Comparison of ENCODE assay signal across 1 cellular context in the genomic region with DNA sequence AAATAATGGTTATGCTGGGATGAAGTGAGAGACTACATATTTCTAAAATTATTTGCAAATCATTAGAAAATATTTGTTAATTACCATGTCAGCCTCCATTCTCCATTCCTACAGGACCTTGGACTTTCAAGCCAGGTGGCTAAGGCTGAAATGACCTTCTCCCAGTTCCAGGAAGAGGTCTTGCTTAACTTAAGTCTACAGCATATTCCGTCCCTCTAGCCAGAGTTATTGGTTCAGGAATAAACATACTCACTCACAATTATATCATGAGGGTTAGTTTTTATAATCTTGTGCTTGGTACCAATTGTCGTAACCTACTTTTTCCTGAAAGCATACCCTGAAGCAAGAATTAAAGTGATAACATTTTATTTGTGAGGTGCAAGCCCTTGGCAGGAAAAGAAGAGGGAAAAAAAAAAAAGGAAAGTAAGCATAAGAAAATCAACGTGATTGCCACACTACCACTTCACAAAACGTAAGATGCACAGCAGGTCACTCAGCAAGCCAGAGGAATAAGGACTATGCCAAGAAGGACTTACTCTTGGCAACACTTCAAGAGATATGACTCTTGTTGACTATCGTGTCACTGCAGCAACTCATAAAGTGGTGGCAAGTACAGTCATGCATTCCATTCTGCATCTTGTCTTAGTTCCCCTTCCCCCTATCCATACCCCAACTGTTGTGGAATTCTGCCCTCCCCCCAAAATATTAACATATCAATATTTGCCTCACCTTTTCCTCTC.
TF ChIP-seq lines count a peak whose summit lies in the region.

No MANE protein-coding gene starts in this region.

TF ChIP-seq in H1, 55 proteins besides CTCF, POLR2A, EP300 and RAD21:
- no peak for TF ChIP-seq CHD2 (IDR thresholded peaks at IDR 0.05; ENCODE audit: low read length)
- no peak for TF ChIP-seq EZH2 (IDR thresholded peaks at IDR 0.05; ENCODE audit: low read depth, low read length, severe bottlenecking)
- no peak for TF ChIP-seq RNF2 (IDR thresholded peaks at IDR 0.05; ENCODE audit: borderline replicate concordance, low read depth, low read length, missing control alignments, poor library complexity, severe bottlenecking)
- TF ChIP-seq TAF1 (IDR thresholded peaks at IDR 0.05; ENCODE audit: low read depth, low read length) = no peak
- TF ChIP-seq, protein P1, sequence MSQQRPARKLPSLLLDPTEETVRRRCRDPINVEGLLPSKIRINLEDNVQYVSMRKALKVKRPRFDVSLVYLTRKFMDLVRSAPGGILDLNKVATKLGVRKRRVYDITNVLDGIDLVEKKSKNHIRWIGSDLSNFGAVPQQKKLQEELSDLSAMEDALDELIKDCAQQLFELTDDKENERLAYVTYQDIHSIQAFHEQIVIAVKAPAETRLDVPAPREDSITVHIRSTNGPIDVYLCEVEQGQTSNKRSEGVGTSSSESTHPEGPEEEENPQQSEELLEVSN (IDR thresholded peaks at IDR 0.05) = no peak
- no peak for TF ChIP-seq SIX5 (IDR thresholded peaks at IDR 0.05; ENCODE audit: low read depth, low read length)
- no peak for TF ChIP-seq RFX5 (IDR thresholded peaks at IDR 0.05; ENCODE audit: borderline replicate concordance, low read depth, low read length)
- no peak for TF ChIP-seq USF2 (IDR thresholded peaks at IDR 0.05; ENCODE audit: low read length)
- no peak for TF ChIP-seq SUZ12 (IDR thresholded peaks at IDR 0.05; ENCODE audit: low read length)
- no peak for TF ChIP-seq CBX8 (IDR thresholded peaks at IDR 0.05; ENCODE audit: borderline replicate concordance, low read depth, low read length)
- no peak for TF ChIP-seq KDM5A (IDR thresholded peaks at IDR 0.05; ENCODE audit: low read length)
- no peak for TF ChIP-seq JUND (IDR thresholded peaks at IDR 0.05; ENCODE audit: low read length)
- no peak for TF ChIP-seq BACH1 (IDR thresholded peaks at IDR 0.05; ENCODE audit: low read length)
- no peak for TF ChIP-seq SP4 (IDR thresholded peaks at IDR 0.05; ENCODE audit: low read length)
